Comparison of ENCODE assay signal across 11 cellular contexts in the genomic region with DNA sequence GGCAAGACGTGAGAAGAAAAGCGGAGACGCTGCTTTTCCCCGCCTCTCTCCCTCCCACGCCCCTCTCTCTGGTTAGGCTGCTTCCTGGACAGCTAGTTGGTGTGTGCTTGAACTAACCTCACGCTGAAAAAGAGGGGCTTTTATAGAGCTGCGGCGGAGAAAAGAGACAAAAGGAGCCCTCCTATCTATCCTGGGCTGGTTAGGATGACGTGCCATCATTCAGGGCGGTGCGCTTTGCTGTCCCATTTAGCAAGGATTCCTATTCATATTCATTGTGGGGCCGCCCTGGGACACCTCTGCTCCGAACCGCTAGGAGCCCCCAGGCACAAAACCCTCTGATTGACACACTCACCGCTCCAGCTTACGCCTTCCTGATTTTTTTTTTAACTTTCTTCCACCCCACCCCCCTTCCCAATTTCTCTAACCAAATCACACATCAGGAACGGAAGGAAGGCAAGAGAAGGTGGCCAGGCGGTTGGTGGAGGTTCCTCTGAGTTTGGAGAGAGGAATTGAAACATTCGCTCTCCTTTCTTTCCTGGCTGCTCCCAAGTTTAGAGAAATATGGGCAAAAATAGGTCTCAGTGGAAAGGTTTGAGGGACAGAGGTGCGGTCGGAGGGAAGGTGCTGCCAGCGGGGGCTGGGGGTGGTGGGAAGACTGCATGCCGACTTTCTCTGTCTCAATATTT. TPM values are rescaled to one million over a fixed set of nuclear protein-coding genes. Genes with fewer than 3 reads are reported as not detected.
A peak's percentile ranks its signal among the peaks of the same experiment; 100 is the strongest.
DNase-seq lines count a peak whose midpoint lies in the region; ATAC-seq and TF ChIP-seq lines count a peak whose summit lies in the region.
"Had no signal": no experiment of that assay in that cellular context is flagged by ENCODE, and none has a peak within 500 bp of the region (broad histone marks: within the 10 kb centered on the region; RNA-seq: fewer than 3 reads in every experiment).

TSS of gene OLIG3 (minus strand) at position 114 of the 686 bp plus-strand sequence. CDS start 224 bp downstream, outside the sequence.

- no peaks in the 10 kb centered on the region for H3K9me3 Mint-ChIP-seq in progenitor cell of endocrine pancreas (ENCODE audit: low read depth)

- H3K4me1 Mint-ChIP-seq in T-helper 17 cell (peaks cover 33% of the 10 kb centered on the region), progenitor cell of endocrine pancreas (ENCODE audit: low read depth) (peaks cover 6% of the 10 kb centered on the region)

- no peaks in the 10 kb centered on the region for H3K36me3 ChIP-seq in ectodermal cell (ENCODE audit: control insufficient read depth, insufficient read depth, low read length)
- H3K36me3 ChIP-seq: colonic mucosa, vagina had no signal

- TF ChIP-seq CTCF in progenitor cell of endocrine pancreas (IDR thresholded peaks at IDR 0.05; ENCODE audit: unreplicated experiment): no peak
- no peak for TF ChIP-seq CTCF in foreskin fibroblast (IDR thresholded peaks at IDR 0.05; ENCODE audit: low read depth, low read length)

- peaks cover 7% of the 10 kb centered on the region for H3K36me3 Mint-ChIP-seq in T-helper 17 cell (ENCODE audit: low read depth)
- no peaks in the 10 kb centered on the region for H3K36me3 Mint-ChIP-seq in progenitor cell of endocrine pancreas (ENCODE audit: insufficient read depth)

- H3K27ac ChIP-seq in ectodermal cell (ENCODE audit: insufficient read depth, low read depth, low read length, poor library complexity, severe bottlenecking): no peak within 1 kb of the TSS
- H3K27ac ChIP-seq: colonic mucosa, RWPE1, vagina had no signal

- peak within 1 kb of the TSS; percentile 51 for H3K27ac Mint-ChIP-seq in T-helper 17 cell
- peak within 1 kb of the TSS; percentile 60 for H3K27ac Mint-ChIP-seq in progenitor cell of endocrine pancreas

- ATAC-seq in T-helper 17 cell (peak; percentile 16), GM18870 (IDR thresholded peaks at IDR 0.05; ENCODE audit: unreplicated experiment) (no peak), HG03095 (IDR thresholded peaks at IDR 0.05; ENCODE audit: unreplicated experiment) (no peak)

- 1% methylated on average over 19 to 23 of the region's 23 CpGs for WGBS in ectodermal cell, 2 experiments

- H3K9me3 ChIP-seq in T-helper 17 cell (ENCODE audit: control insufficient read depth, low read length, poor library complexity, severe bottlenecking) (no peaks in the 10 kb centered on the region), ectodermal cell (ENCODE audit: control insufficient read depth, low read length) (no peaks in the 10 kb centered on the region)
- H3K9me3 ChIP-seq: colonic mucosa, vagina had no signal

- H3K4me3 Mint-ChIP-seq in T-helper 17 cell (peak within 1 kb of the TSS; percentile 63), progenitor cell of endocrine pancreas (ENCODE audit: low read depth) (no peak within 1 kb of the TSS)

- H3K4me3 ChIP-seq in ectodermal cell (ENCODE audit: insufficient read depth, low read depth, low read length): peak within 1 kb of the TSS; percentile 33
- no peak within 1 kb of the TSS for H3K4me3 ChIP-seq in foreskin fibroblast (ENCODE audit: low read depth in 1 of 2, low read length in 2 of 2)
- H3K4me3 ChIP-seq: colonic mucosa, vagina had no signal

- H3K27me3 Mint-ChIP-seq in T-helper 17 cell: peaks cover 92% of the 10 kb centered on the region
- peaks cover 100% of the 10 kb centered on the region for H3K27me3 Mint-ChIP-seq in progenitor cell of endocrine pancreas

- H3K4me1 ChIP-seq in ectodermal cell (ENCODE audit: control insufficient read depth, insufficient read depth, low read length): peaks cover 47% of the 10 kb centered on the region

- peaks cover 100% of the 10 kb centered on the region for H3K27me3 ChIP-seq in ectodermal cell (ENCODE audit: control insufficient read depth, insufficient read depth, low read length, poor library complexity, severe bottlenecking)

- DNase-seq in ELF-1 (ENCODE audit: low read depth, low spot score) (peak; percentile 97), T-helper 17 cell (no peak), progenitor cell of endocrine pancreas (ENCODE audit: low spot score, unreplicated experiment) (no peak), NCI-H345 treated with DMSO at 0.1 percent for 48 hours (lab: John Stamatoyannopoulos, UW; ENCODE audit: unreplicated experiment) (no peak), foreskin fibroblast (no peak)
- DNase-seq: colonic mucosa had no signal

RNA-seq across cellular contexts. Expression of gene OLIG3, which starts in this region (rescaled TPM):
- total RNA-seq in T-helper 17 cell (under 1 TPM in 1 of 2 donors, not detected in 1; 0.12 TPM), progenitor cell of endocrine pancreas (not detected in 2 replicates)
- polyA plus RNA-seq in ectodermal cell (2013, experiment 1 of 4): 28.6 TPM
- polyA plus RNA-seq in ectodermal cell (2013, experiment 2 of 4): 18.4 TPM
- polyA plus RNA-seq in ectodermal cell (2013, experiment 3 of 4): 27.9 TPM
- polyA plus RNA-seq in ectodermal cell (2013, experiment 4 of 4): 31.6 TPM
- total RNA-seq: colonic mucosa, vagina had no signal

Comparison
In these comparisons a context has a peak if more than half of its experiments do, and no peak if none do; other contexts are left out.
1. Peak in ATAC-seq in T-helper 17 cell; RNA of the gene not detected or under 1 TPM.